8 cellular contexts compared by ENCODE assay signal in genomic region chr2:60555794-60556161, GRCh38. TPM values are rescaled to one million over a fixed set of nuclear protein-coding genes. Genes with fewer than 3 reads are reported as not detected.
DNase-seq lines count a peak whose midpoint lies in the region; ATAC-seq and TF ChIP-seq lines count a peak whose summit lies in the region.

No MANE protein-coding gene starts in this region.

- peak overlapping the region; percentile 90 for H3K27ac ChIP-seq in OCI-LY7 (ENCODE audit: low read depth, low read length, poor library complexity, severe bottlenecking)
- peak overlapping the region; percentile 75 for H3K27ac ChIP-seq in stomach smooth muscle (ENCODE audit: low read length)

- peak overlapping the region; percentile 100 for H3K4me2 ChIP-seq in OCI-LY7 (ENCODE audit: low read length)

- POLR2A ChIA-PET in Caco-2 (lab: Charles Lee) (no interaction called here), OCI-LY7 (lab: Charles Lee) (interaction anchor here (0.6 to 3.2 kb wide), 19 partner anchors 10 to 512 kb away, joined by 3 to 25 read pairs (median 4); no protein-coding TSS in a partner anchor)

- BruUV-seq in Caco-2 (replicated peaks; lab: Mats Ljungman, UMichigan) (no TSS peak), OCI-LY7 (replicated peaks; lab: Mats Ljungman, UMichigan) (no TSS peak)

- H3K36me3 ChIP-seq in Caco-2 (ENCODE audit: control insufficient read depth, insufficient read depth, low read length) (no peaks in the 10 kb centered on the region), OCI-LY7 (ENCODE audit: insufficient read depth, low read length) (no peaks in the 10 kb centered on the region), stomach smooth muscle (ENCODE audit: control insufficient read depth in 2 of 2, insufficient read depth in 2 of 2, low read length in 2 of 2) (no peaks in the 10 kb centered on the region)

- DNase-seq in Caco-2 = no peak
- peak; percentile 69 for DNase-seq in OCI-LY7 (ENCODE audit: low spot score)
- DNase-seq in germinal center (ENCODE audit: low spot score) = peak; percentile 50
- DNase-seq in AML-193 (lab: John Stamatoyannopoulos, UW) = no peak
- no peak for DNase-seq in middle frontal gyrus (ENCODE audit: extremely low spot score, low spot score)

- ATAC-seq in GM21529 (IDR thresholded peaks at IDR 0.05; ENCODE audit: unreplicated experiment) (peak; percentile 10), HG03175 (IDR thresholded peaks at IDR 0.05; ENCODE audit: unreplicated experiment) (no peak)

- H3K4me3 ChIP-seq in Caco-2 (ENCODE audit: low read depth, low read length) (no peak overlapping the region), OCI-LY7 (ENCODE audit: low read depth, low read length, poor library complexity, severe bottlenecking) (peak overlapping the region; percentile 93), stomach smooth muscle (ENCODE audit: low read length in 2 of 2) (peak overlapping the region; percentile 84 to 94)

- H3K9me3 ChIP-seq in Caco-2 (no peaks in the 10 kb centered on the region), OCI-LY7 (ENCODE audit: low read length) (no peaks in the 10 kb centered on the region), stomach smooth muscle (ENCODE audit: control insufficient read depth in 2 of 2, low read length in 2 of 2) (no peaks in the 10 kb centered on the region)

- intact Hi-C loops in Caco-2 (cut with micrococcal nuclease; ENCODE audit: unreplicated experiment) (loop anchor here (2.0 to 10.0 kb wide), 4 partner anchors 219 to 621 kb away; no protein-coding TSS in a partner anchor), OCI-LY7 (cut with micrococcal nuclease; ENCODE audit: unreplicated experiment) (loop anchor here (10.0 kb wide), 3 partner anchors 329 to 1479 kb away; partner anchors contain the start of gene REL)

- H3K27ac Mint-ChIP-seq in Caco-2 (ENCODE audit: unreplicated experiment) = no peak overlapping the region

- peak overlapping the region; percentile 71 for H2AFZ ChIP-seq in OCI-LY7 (ENCODE audit: low read length)

- H3K4me1 ChIP-seq in Caco-2 (peaks cover 14% of the 10 kb centered on the region), OCI-LY7 (ENCODE audit: insufficient read depth, low read length, poor library complexity, severe bottlenecking) (peaks cover 17% of the 10 kb centered on the region), stomach smooth muscle (ENCODE audit: control insufficient read depth, insufficient read depth, low read length) (peaks cover 28% of the 10 kb centered on the region)

- H3K27me3 Mint-ChIP-seq in Caco-2 (ENCODE audit: insufficient read depth, unreplicated experiment) = peaks cover 43% of the 10 kb centered on the region

- H3K36me3 Mint-ChIP-seq in Caco-2 (ENCODE audit: insufficient read depth, unreplicated experiment) = peaks cover 14% of the 10 kb centered on the region

- no peaks in the 10 kb centered on the region for H4K20me1 ChIP-seq in OCI-LY7 (ENCODE audit: insufficient read depth, low read length)

- peak overlapping the region; percentile 79 for H3K4me3 Mint-ChIP-seq in Caco-2 (ENCODE audit: unreplicated experiment)

- H3K9ac ChIP-seq in stomach smooth muscle (ENCODE audit: low read length in 2 of 2) = peak overlapping the region in 1 of 2 donors; percentile 36

- no peak for TF ChIP-seq CTCF in Caco-2 (IDR thresholded peaks at IDR 0.05; ENCODE audit: insufficient read depth in 1 of 2, low read depth in 1 of 2, low read length in 1 of 2, severe bottlenecking in 1 of 2, unreplicated experiment in 1 of 2)
- TF ChIP-seq CTCF in OCI-LY7 (conservative IDR thresholded peaks at IDR 0.05; ENCODE audit: low read length) = no peak

- peaks cover 17% of the 10 kb centered on the region for H3K4me1 Mint-ChIP-seq in Caco-2 (ENCODE audit: low read depth, unreplicated experiment)

- H3K9me3 Mint-ChIP-seq in Caco-2 (ENCODE audit: unreplicated experiment) = no peaks in the 10 kb centered on the region

- H3K27me3 ChIP-seq in Caco-2 (replicated peaks; ENCODE audit: control insufficient read depth, insufficient read depth, low read length) (peaks cover 2% of the 10 kb centered on the region; the same call in 1 of the 2 replicates), stomach smooth muscle (ENCODE audit: control insufficient read depth in 1 of 2, insufficient read depth in 2 of 2, low read length in 2 of 2) (peaks cover 2 to 5% of the 10 kb centered on the region in 2 donors)

- H3K9me2 ChIP-seq in OCI-LY7 (ENCODE audit: insufficient read depth, low read length) = no peaks in the 10 kb centered on the region

- CTCF ChIA-PET in Caco-2 (lab: Charles Lee) (interaction anchor here (0.6 to 0.8 kb wide), 3 partner anchors 25 to 1259 kb away, joined by 3 read pairs; no protein-coding TSS in a partner anchor), OCI-LY7 (lab: Charles Lee; ENCODE audit: unreplicated experiment) (interaction anchor here (0.8 to 1.5 kb wide), 2 partner anchors 8 to 9 kb away, joined by 3 to 8 read pairs; no protein-coding TSS in a partner anchor)

- peaks cover 44% of the 10 kb centered on the region; the same call in 1 of the 2 replicates for H3K79me2 ChIP-seq in OCI-LY7 (ENCODE audit: insufficient read depth, low read depth, low read length)

RNA-seq across cellular contexts. Expression of gene BCL11A, which starts 2.3 kb away (rescaled TPM):
- total RNA-seq in Caco-2 (2022) = 0.21 and 0.29 TPM in 2 replicates
- 54.9 and 64.3 TPM in 2 replicates for total RNA-seq in OCI-LY7 (2014; rRNA removed; shearing (Covaris generic))
- 163 and 167 TPM in 2 replicates for total RNA-seq in OCI-LY7 (2022)

Comparison
In these comparisons a context has a peak if more than half of its experiments do, and no peak if none do; other contexts are left out.
1. DNase-seq: peak in OCI-LY7 (single experiment) and germinal center (single experiment); none in Caco-2 (0 of 2), AML-193 (0 of 2) and middle frontal gyrus (single experiment).
2. RNA of gene BCL11A, which starts 2.3 kb away (total RNA-seq): 54.9 to 167 TPM in OCI-LY7; 0.21 to 0.29 TPM in Caco-2; every median in the first group is over 10 times any median in the second.